1 cellular context compared by ENCODE assay signal in the genomic region with DNA sequence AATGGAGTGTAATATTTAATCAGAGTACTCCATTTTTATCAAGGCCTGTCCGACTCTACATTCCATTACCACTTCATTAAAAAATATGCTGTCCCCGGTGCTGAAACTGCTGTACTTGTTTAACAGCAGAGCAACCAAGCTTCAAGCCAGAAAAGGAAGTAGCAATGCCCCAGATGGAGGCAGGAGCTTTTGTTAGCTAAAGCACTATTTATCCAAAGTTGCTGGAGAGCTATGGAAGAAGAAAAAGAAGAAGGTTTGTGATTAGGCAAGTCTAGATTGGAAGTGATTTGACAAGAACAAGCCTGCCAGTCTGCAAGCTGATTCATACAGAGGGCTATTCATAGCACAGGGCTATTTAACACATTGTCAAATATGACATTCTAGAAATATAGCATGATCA.
TF ChIP-seq lines count a peak whose summit lies in the region.

No MANE protein-coding gene starts in this region.

TF ChIP-seq in HEK293, 187 proteins besides CTCF, POLR2A, EP300 and RAD21 (continued from another document):
- TF ChIP-seq, protein P1, sequence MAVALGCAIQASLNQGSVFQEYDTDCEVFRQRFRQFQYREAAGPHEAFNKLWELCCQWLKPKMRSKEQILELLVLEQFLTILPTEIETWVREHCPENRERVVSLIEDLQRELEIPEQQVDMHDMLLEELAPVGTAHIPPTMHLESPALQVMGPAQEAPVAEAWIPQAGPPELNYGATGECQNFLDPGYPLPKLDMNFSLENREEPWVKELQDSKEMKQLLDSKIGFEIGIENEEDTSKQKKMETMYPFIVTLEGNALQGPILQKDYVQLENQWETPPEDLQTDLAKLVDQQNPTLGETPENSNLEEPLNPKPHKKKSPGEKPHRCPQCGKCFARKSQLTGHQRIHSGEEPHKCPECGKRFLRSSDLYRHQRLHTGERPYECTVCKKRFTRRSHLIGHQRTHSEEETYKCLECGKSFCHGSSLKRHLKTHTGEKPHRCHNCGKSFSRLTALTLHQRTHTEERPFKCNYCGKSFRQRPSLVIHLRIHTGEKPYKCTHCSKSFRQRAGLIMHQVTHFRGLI (tag by site-specific recombination; IDR thresholded peaks at IDR 0.05), result no peak
